Comparison of ENCODE assay signal across 8 cellular contexts in the genomic region with DNA sequence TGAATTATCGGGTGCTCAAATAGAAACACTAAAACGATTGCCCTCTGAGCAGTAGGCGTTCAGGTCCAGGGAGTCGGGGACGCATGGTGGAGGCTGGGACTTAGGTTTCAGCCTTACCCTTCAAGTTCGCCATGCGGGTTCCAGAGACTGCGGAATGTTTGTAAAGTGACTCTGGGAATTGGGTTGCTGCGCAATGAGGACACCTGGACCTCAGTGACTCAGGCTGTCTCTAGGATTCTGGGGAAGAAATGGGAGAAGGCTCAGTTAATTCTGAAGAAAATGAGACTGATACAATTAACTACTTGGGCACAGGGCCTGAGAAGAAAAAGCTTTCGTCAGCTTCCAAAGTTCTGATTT. TPM values are rescaled to one million over a fixed set of nuclear protein-coding genes. Genes with fewer than 3 reads are reported as not detected.
DNase-seq lines count a peak whose midpoint lies in the region; ATAC-seq and TF ChIP-seq lines count a peak whose summit lies in the region.

No MANE protein-coding gene starts in this region.

- H3K27me3 ChIP-seq in CD8-positive, alpha-beta T cell (ENCODE audit: insufficient read depth, low read length) = no peaks in the 10 kb centered on the region
- no peaks in the 10 kb centered on the region for H3K27me3 ChIP-seq in neutrophil

- no peak for ATAC-seq in CD8-positive, alpha-beta T cell
- no peak for ATAC-seq in GM21723 (IDR thresholded peaks at IDR 0.05; ENCODE audit: unreplicated experiment)

- H3K27ac Mint-ChIP-seq in CD8-positive, alpha-beta T cell = no peak overlapping the region

- intact Hi-C loops in CD8-positive, alpha-beta T cell (cut with DNase I, micrococcal nuclease) = no loop called here

- no peak for TF ChIP-seq CTCF in CD8-positive, alpha-beta T cell (IDR thresholded peaks at IDR 0.05)
- TF ChIP-seq CTCF in NB4 (IDR thresholded peaks at IDR 0.05; ENCODE audit: low read depth, low read length) (no peak), neutrophil (IDR thresholded peaks at IDR 0.05) (no peak)

- no peak for TF ChIP-seq POLR2A in NB4 (IDR thresholded peaks at IDR 0.05; ENCODE audit: extremely low read depth, insufficient read length)

- H3K4me1 ChIP-seq in CD8-positive, alpha-beta T cell (ENCODE audit: insufficient read depth, low read length) = peaks cover 8% of the 10 kb centered on the region
- H3K4me1 ChIP-seq in neutrophil (ENCODE audit: control insufficient read depth in 1 of 2, insufficient read depth in 1 of 2, low read depth in 1 of 2, low read length in 1 of 2) = peaks cover 63 to 76% of the 10 kb centered on the region in 2 experiments

- CTCF ChIA-PET in CD8-positive, alpha-beta T cell (lab: Charles Lee) = interaction anchor here (0.7 kb wide), 1 partner anchor 27 kb away, joined by 3 read pairs; no protein-coding TSS in a partner anchor

- DNase-seq in CD8-positive, alpha-beta T cell = no peak
- no peak for DNase-seq in NB4 (ENCODE audit: low read depth)
- no peak for DNase-seq in epithelial cell of prostate (ENCODE audit: low read depth, low spot score)
- no peak for DNase-seq in NCI-H1105 (lab: John Stamatoyannopoulos, UW)
- no peak for DNase-seq in hepatic stellate cell (ENCODE audit: low spot score)
- no peak for DNase-seq in NCI-H226

- H3K36me3 Mint-ChIP-seq in CD8-positive, alpha-beta T cell = no peaks in the 10 kb centered on the region

- H3K9me3 Mint-ChIP-seq in CD8-positive, alpha-beta T cell = no peaks in the 10 kb centered on the region

- H3K27me3 Mint-ChIP-seq in CD8-positive, alpha-beta T cell (ENCODE audit: low read depth) = peaks cover 27% of the 10 kb centered on the region

- no peak overlapping the region for H3K4me3 ChIP-seq in CD8-positive, alpha-beta T cell (ENCODE audit: low read depth, low read length)
- peak overlapping the region; percentile 37 for H3K4me3 ChIP-seq in NB4 (ENCODE audit: low read depth, low read length)
- peak overlapping the region; percentile 72 to 76 for H3K4me3 ChIP-seq in neutrophil (ENCODE audit: low read depth in 1 of 2, low read length in 1 of 2)

- H3K36me3 ChIP-seq in CD8-positive, alpha-beta T cell (ENCODE audit: insufficient read depth, low read length) = no peaks in the 10 kb centered on the region
- H3K36me3 ChIP-seq in neutrophil = no peaks in the 10 kb centered on the region

- peaks cover 23% of the 10 kb centered on the region for H3K4me1 Mint-ChIP-seq in CD8-positive, alpha-beta T cell (ENCODE audit: low read depth)

- peak overlapping the region; percentile 72 for H3K4me3 Mint-ChIP-seq in CD8-positive, alpha-beta T cell

- no peak overlapping the region for H3K27ac ChIP-seq in CD8-positive, alpha-beta T cell (ENCODE audit: low read depth, low read length)
- H3K27ac ChIP-seq in epithelial cell of prostate = peak overlapping the region; percentile 72
- peak overlapping the region; percentile 81 for H3K27ac ChIP-seq in neutrophil

- POLR2A ChIA-PET in CD8-positive, alpha-beta T cell (lab: Charles Lee) = interaction anchor here (1.0 to 2.4 kb wide), 2 partner anchors 27 to 29 kb away, joined by 3 to 19 read pairs; no protein-coding TSS in a partner anchor

- no peaks in the 10 kb centered on the region for H3K9me3 ChIP-seq in CD8-positive, alpha-beta T cell (ENCODE audit: low read length)
- no peaks in the 10 kb centered on the region for H3K9me3 ChIP-seq in neutrophil

RNA-seq across cellular contexts. Expression of gene LGALS3, which starts 1.1 kb away (rescaled TPM):
- 1 to 10 TPM; 7.5 to 7.8 TPM for total RNA-seq in CD8-positive, alpha-beta T cell
